In genomic region chr15:91988071-91988470, GRCh38 we compare ENCODE assay signal across 16 cellular contexts.
"Had no signal": no experiment of that assay in that cellular context is flagged by ENCODE, and none has a peak within 500 bp of the region (broad histone marks: within the 10 kb centered on the region; RNA-seq: fewer than 3 reads in every experiment).

No MANE protein-coding gene starts in this region.

- H3K27ac ChIP-seq: epithelial cell of prostate, esophagus muscularis mucosa, gastrocnemius medialis had no signal

- H3K27me3 ChIP-seq: esophagus muscularis mucosa, gastrocnemius medialis had no signal

- H3K4me3 ChIP-seq: esophagus muscularis mucosa, gastrocnemius medialis had no signal

- DNase-seq: effector memory CD8-positive, alpha-beta T cell; gastrocnemius medialis; glutamatergic neuron; immature natural killer cell; left ventricle myocardium superior; mesendoderm; naive thymus-derived CD4-positive, alpha-beta T cell; posterior cingulate gyrus; small intestine; stimulated activated CD4-positive, alpha-beta T cell treated with anti-CD3 and anti-CD28 coated beads, Interleukin-12 subunit alpha, Interleukin-12 subunit beta, amount 100 ng/mL, for 4 hours; stimulated activated naive CD4-positive, alpha-beta T cell treated with Interleukin-2 at 50 U/mL for 16 hours; trophoblast cell had no signal

- H3K36me3 ChIP-seq: esophagus muscularis mucosa, gastrocnemius medialis had no signal

- FAIRE-seq: colon, keratinocyte, small intestine had no signal

- ATAC-seq: effector memory CD8-positive, alpha-beta T cell; gastrocnemius medialis; left ventricle myocardium superior; naive thymus-derived CD4-positive, alpha-beta T cell had no signal

- H3K4me1 ChIP-seq: gastrocnemius medialis had no signal

- H3K9me3 ChIP-seq: esophagus muscularis mucosa, gastrocnemius medialis had no signal
